ENCODE assay signal across 26 cellular contexts in genomic region chr1:211318881-211319280, GRCh38.
"Had no signal": no experiment of that assay in that cellular context is flagged by ENCODE, and none has a peak within 500 bp of the region (broad histone marks: within the 10 kb centered on the region; RNA-seq: fewer than 3 reads in every experiment).

No MANE protein-coding gene starts in this region.

- H3K4me1 ChIP-seq: colonic mucosa, esophagus squamous epithelium, gastrocnemius medialis, left lung, lower lobe of right lung had no signal

- H3K27me3 ChIP-seq: colonic mucosa, esophagus squamous epithelium, gastrocnemius medialis, heart right ventricle, left lung had no signal

- FAIRE-seq: endometrium, islet of Langerhans, keratinocyte had no signal

- H3K4me3 ChIP-seq: colonic mucosa, esophagus squamous epithelium, gastrocnemius medialis, heart right ventricle, left lung, lower lobe of right lung, mucosa of descending colon had no signal

- H3K9me3 ChIP-seq: colonic mucosa, esophagus squamous epithelium, gastrocnemius medialis, heart right ventricle, left lung, lower lobe of right lung, mucosa of descending colon had no signal

- H3K27ac ChIP-seq: colonic mucosa, epithelial cell of prostate, esophagus squamous epithelium, gastrocnemius medialis, heart right ventricle, left lung, lower lobe of right lung had no signal

- ATAC-seq: effector memory CD8-positive, alpha-beta T cell; esophagus mucosa; gastrocnemius medialis; left cardiac atrium; left lung; left ventricle myocardium superior; lower lobe of right lung; mucosa of descending colon had no signal

- DNase-seq: colonic mucosa; cortex of kidney; effector CD8-positive, alpha-beta T cell; effector memory CD8-positive, alpha-beta T cell; endodermal cell; erythroblast; esophagus squamous epithelium; foreskin fibroblast; foreskin melanocyte; gastrocnemius medialis; glutamatergic neuron; head of caudate nucleus; heart right ventricle; hippocampal formation; left cardiac atrium; left lung; left ventricle myocardium superior; lower lobe of right lung; mesenchymal stem cell; mucosa of descending colon; naive B cell had no signal
